Comparison of ENCODE assay signal across 12 cellular contexts in genomic region chr16:87471278-87472141, GRCh38. TPM values are rescaled to one million over a fixed set of nuclear protein-coding genes. Genes with fewer than 3 reads are reported as not detected.
DNase-seq lines count a peak whose midpoint lies in the region; ATAC-seq, FAIRE-seq and TF ChIP-seq lines count a peak whose summit lies in the region.
"Had no signal": no experiment of that assay in that cellular context is flagged by ENCODE, and none has a peak within 500 bp of the region (broad histone marks: within the 10 kb centered on the region; RNA-seq: fewer than 3 reads in every experiment).

No MANE protein-coding gene starts in this region.

- DNase-seq in NCI-H69 (lab: John Stamatoyannopoulos, UW), result peak; percentile 3
- peak; percentile 66 for DNase-seq in fibroblast of peridontal ligament (ENCODE audit: extremely low read depth)
- no peak for DNase-seq in mesothelial cell of epicardium (ENCODE audit: low spot score in 2 of 2, unreplicated experiment in 2 of 2)
- no peak for DNase-seq in type B pancreatic cell (ENCODE audit: extremely low spot score, unreplicated experiment)
- no peak for DNase-seq in activated CD4-positive, alpha-beta T cell treated with anti-CD3 and anti-CD28 coated beads for 1 hour
- no peak for DNase-seq in NCI-H2171 treated with DMSO at 0.1 percent for 48 hours (lab: John Stamatoyannopoulos, UW)
- DNase-seq in D721Med (ENCODE audit: insufficient read length, low spot score), result no peak
- DNase-seq: activated CD4-positive, CD25-positive, alpha-beta regulatory T cell; amygdala; hypothalamus; NCI-H2081 had no signal

- H3K4me1 Mint-ChIP-seq in mesothelial cell of epicardium, result peaks cover 40% of the 10 kb centered on the region
- H3K4me1 Mint-ChIP-seq in type B pancreatic cell (ENCODE audit: unreplicated experiment), result peaks cover 56% of the 10 kb centered on the region

- no peaks in the 10 kb centered on the region for H3K9me3 Mint-ChIP-seq in mesothelial cell of epicardium
- H3K9me3 Mint-ChIP-seq in type B pancreatic cell, result no peaks in the 10 kb centered on the region

- H3K27ac Mint-ChIP-seq in mesothelial cell of epicardium (peak overlapping the region; percentile 22), type B pancreatic cell (peak overlapping the region; percentile 51)

- no peaks in the 10 kb centered on the region for H3K27me3 Mint-ChIP-seq in mesothelial cell of epicardium (ENCODE audit: low read depth)
- no peaks in the 10 kb centered on the region for H3K27me3 Mint-ChIP-seq in type B pancreatic cell

- H3K36me3 Mint-ChIP-seq in mesothelial cell of epicardium, result peaks cover 3% of the 10 kb centered on the region
- peaks cover 3% of the 10 kb centered on the region for H3K36me3 Mint-ChIP-seq in type B pancreatic cell

- no peak for ATAC-seq in HG02642 (IDR thresholded peaks at IDR 0.05; ENCODE audit: poor library complexity, unreplicated experiment)

- H3K4me3 Mint-ChIP-seq in mesothelial cell of epicardium (no peak overlapping the region), type B pancreatic cell (no peak overlapping the region)

- no peak for FAIRE-seq in D721Med (lab: Jason Lieb, UNC)

- TF ChIP-seq CTCF in mesothelial cell of epicardium (IDR thresholded peaks at IDR 0.05; ENCODE audit: unreplicated experiment) (no peak), type B pancreatic cell (conservative IDR thresholded peaks at IDR 0.05) (no peak), D721Med (IDR thresholded peaks at IDR 0.05; ENCODE audit: insufficient read depth, missing control alignments) (no peak)

RNA-seq across cellular contexts. Expression of gene ZCCHC14, which starts 21.3 kb away (rescaled TPM):
- total RNA-seq in mesothelial cell of epicardium (35.6 to 37.3 TPM (median 36.7 TPM) in 3 replicates), type B pancreatic cell (ENCODE audit: low replicate concordance) (23.5 and 32.3 TPM in 2 replicates)

Comparison
In these comparisons a context has a peak if more than half of its experiments do, and no peak if none do; other contexts are left out.
1. DNase-seq: peak in NCI-H69 (single experiment) and fibroblast of peridontal ligament (single experiment); none in mesothelial cell of epicardium (0 of 2), type B pancreatic cell (single experiment), activated CD4-positive, alpha-beta T cell treated with anti-CD3 and anti-CD28 coated beads for 1 hour (single experiment), NCI-H2171 treated with DMSO at 0.1 percent for 48 hours (single experiment) and D721Med (single experiment).